ENCODE assay signal across 8 cellular contexts in the genomic region with DNA sequence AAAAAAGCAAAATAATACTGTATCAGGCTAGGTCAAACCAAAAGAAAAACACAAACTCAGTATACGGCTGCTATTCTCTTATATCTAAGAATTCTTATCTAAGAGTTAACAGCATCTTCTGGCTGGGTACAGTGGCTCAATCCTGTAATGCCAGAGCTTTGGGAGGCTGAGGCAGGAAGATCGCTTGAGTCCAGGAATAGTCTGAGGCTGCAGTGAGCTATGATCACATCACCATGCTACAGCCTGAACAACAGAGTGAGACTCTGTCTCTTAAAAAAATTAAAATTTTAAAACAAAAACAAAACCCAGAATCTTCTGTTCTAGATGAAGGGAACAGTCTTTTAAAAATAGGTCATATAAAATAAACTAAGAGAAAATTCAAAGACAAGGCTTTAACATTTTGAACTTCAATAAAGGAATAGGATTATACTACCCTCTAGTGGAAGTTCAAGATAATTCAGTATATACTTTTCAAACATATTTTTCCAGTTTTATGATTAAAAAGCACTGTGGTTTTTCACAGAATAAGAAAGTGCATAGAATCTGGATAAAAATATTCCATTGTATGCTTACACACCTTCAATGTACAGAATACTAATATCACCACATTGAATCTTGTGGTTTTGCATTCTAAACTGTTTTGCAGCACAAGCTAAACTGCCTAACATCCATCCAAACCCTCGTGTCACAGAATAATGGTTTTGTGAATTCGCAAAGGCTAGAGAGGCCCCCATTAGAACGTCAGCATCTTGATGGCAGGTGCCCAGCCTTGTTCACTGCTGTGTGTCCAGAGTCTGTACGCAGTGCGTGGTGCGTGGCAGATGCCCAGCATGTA. TPM values are rescaled to one million over a fixed set of nuclear protein-coding genes. Genes with fewer than 3 reads are reported as not detected.
DNase-seq lines count a peak whose midpoint lies in the region; ATAC-seq and TF ChIP-seq lines count a peak whose summit lies in the region.

No MANE protein-coding gene starts in this region.

- H3K9me3 ChIP-seq in OCI-LY7 (ENCODE audit: low read length) = no peaks in the 10 kb centered on the region
- H3K9me3 ChIP-seq in endocrine pancreas (ENCODE audit: control insufficient read depth, low read length) = no peaks in the 10 kb centered on the region
- no peaks in the 10 kb centered on the region for H3K9me3 ChIP-seq in ovary

- no peak overlapping the region for H3K4me3 Mint-ChIP-seq in activated T-cell treated with anti-CD3 and anti-CD28 coated beads, Interleukin-2, amount 50 U/mL, for 4 hours

- H3K9me3 Mint-ChIP-seq in activated T-cell treated with anti-CD3 and anti-CD28 coated beads, Interleukin-2, amount 50 U/mL, for 4 hours = no peaks in the 10 kb centered on the region

- H3K9ac ChIP-seq in endocrine pancreas (ENCODE audit: control insufficient read depth, insufficient read depth, low read length) = peak overlapping the region; percentile 19

- H3K4me1 Mint-ChIP-seq in activated T-cell treated with anti-CD3 and anti-CD28 coated beads, Interleukin-2, amount 50 U/mL, for 4 hours (ENCODE audit: low read depth) = peaks cover 40% of the 10 kb centered on the region

- H3K36me3 Mint-ChIP-seq in activated T-cell treated with anti-CD3 and anti-CD28 coated beads, Interleukin-2, amount 50 U/mL, for 4 hours (ENCODE audit: insufficient read depth) = peaks cover 15% of the 10 kb centered on the region

- H2AFZ ChIP-seq in OCI-LY7 (ENCODE audit: low read length) = no peak overlapping the region

- 65 to 70% (median 70%) methylated on average over 8 of the region's 8 CpGs for WGBS in ovary, 3 donors

- H3K4me3 ChIP-seq in OCI-LY7 (ENCODE audit: low read depth, low read length, poor library complexity, severe bottlenecking) (no peak overlapping the region), endocrine pancreas (ENCODE audit: control insufficient read depth, insufficient read depth, low read length) (no peak overlapping the region), ovary (no peak overlapping the region)

- TF ChIP-seq CTCF in OCI-LY7 (conservative IDR thresholded peaks at IDR 0.05; ENCODE audit: low read length) = peak; percentile 89
- TF ChIP-seq CTCF in ovary (IDR thresholded peaks at IDR 0.05) = peak; percentile 33 to 48 (median 43)

- H3K4me1 ChIP-seq in OCI-LY7 (ENCODE audit: insufficient read depth, low read length, poor library complexity, severe bottlenecking) (no peaks in the 10 kb centered on the region), endocrine pancreas (ENCODE audit: control insufficient read depth, insufficient read depth, low read length) (peaks cover 47% of the 10 kb centered on the region), ovary (ENCODE audit: insufficient read depth) (peaks cover 5% of the 10 kb centered on the region)

- no peak for TF ChIP-seq EP300 in ovary (IDR thresholded peaks at IDR 0.05)

- H3K36me3 ChIP-seq in OCI-LY7 (ENCODE audit: insufficient read depth, low read length) (peaks cover 11% of the 10 kb centered on the region), endocrine pancreas (ENCODE audit: control insufficient read depth, insufficient read depth, low read length) (no peaks in the 10 kb centered on the region), ovary (no peaks in the 10 kb centered on the region)

- DNase-seq in activated T-cell treated with anti-CD3 and anti-CD28 coated beads, Interleukin-2, amount 50 U/mL, for 4 hours = no peak
- no peak for DNase-seq in activated T-cell treated with anti-CD3 and anti-CD28 coated beads, Interleukin-2, amount 50 U/mL, for 48 hours
- DNase-seq in OCI-LY7 (ENCODE audit: low spot score) (peak; percentile 37), ovary (peak in 2 of 5 donors; percentile 27 to 42), OCI-M2 (lab: John Stamatoyannopoulos, UW; ENCODE audit: unreplicated experiment) (no peak), AG08396 (ENCODE audit: low spot score) (no peak)

- H3K27ac ChIP-seq in OCI-LY7 (ENCODE audit: low read depth, low read length, poor library complexity, severe bottlenecking) (no peak overlapping the region), ovary (no peak overlapping the region)

- H3K79me2 ChIP-seq in OCI-LY7 (ENCODE audit: insufficient read depth, low read depth, low read length) = no peaks in the 10 kb centered on the region

- ATAC-seq in activated T-cell treated with anti-CD3 and anti-CD28 coated beads, Interleukin-2, amount 50 U/mL, for 4 hours = peak; percentile 13 to 23
- ATAC-seq in HG03460 (IDR thresholded peaks at IDR 0.05; ENCODE audit: unreplicated experiment) = no peak

- POLR2A ChIA-PET in OCI-LY7 (lab: Charles Lee) = no interaction called here

- BruUV-seq in OCI-LY7 (replicated peaks; lab: Mats Ljungman, UMichigan) = no TSS peak

- H3K27me3 ChIP-seq in endocrine pancreas (ENCODE audit: control insufficient read depth, insufficient read depth, low read length) (no peaks in the 10 kb centered on the region), ovary (no peaks in the 10 kb centered on the region)

- no peak overlapping the region for H3K4me2 ChIP-seq in OCI-LY7 (ENCODE audit: low read length)

- TF ChIP-seq POLR2A in ovary (IDR thresholded peaks at IDR 0.05) = no peak

- H4K20me1 ChIP-seq in OCI-LY7 (ENCODE audit: insufficient read depth, low read length) = no peaks in the 10 kb centered on the region

- intact Hi-C loops in OCI-LY7 (cut with micrococcal nuclease; ENCODE audit: unreplicated experiment) = loop anchor here (5.0 kb wide), 1 partner anchor 106 kb away; no protein-coding TSS in a partner anchor
- intact Hi-C loops in ovary (cut with DNase I) = loop anchor here in 1 of 4 donors (10.0 kb wide), 2 partner anchors 109 to 1419 kb away; no protein-coding TSS in a partner anchor

- no peaks in the 10 kb centered on the region for H3K27me3 Mint-ChIP-seq in activated T-cell treated with anti-CD3 and anti-CD28 coated beads, Interleukin-2, amount 50 U/mL, for 4 hours (ENCODE audit: low read depth)

- H3K9me2 ChIP-seq in OCI-LY7 (ENCODE audit: insufficient read depth, low read length) = no peaks in the 10 kb centered on the region

- CTCF ChIA-PET in OCI-LY7 (lab: Charles Lee; ENCODE audit: unreplicated experiment) = no interaction called here

RNA-seq across cellular contexts. Expression of gene DTNBP1, which starts 39.3 kb away (rescaled TPM):
- total RNA-seq in activated T-cell treated with anti-CD3 and anti-CD28 coated beads, Interleukin-2, amount 50 U/mL, for 4 hours = 10 to 100 TPM; 17.2 to 22.0 (median 19.6) TPM
- 9.8 and 10.9 TPM in 2 replicates for total RNA-seq in OCI-LY7 (2014; rRNA removed; shearing (Covaris generic))
- 24.0 and 28.0 TPM in 2 replicates for total RNA-seq in OCI-LY7 (2022)
- total RNA-seq in ovary = 10 to 100 TPM; 11.0 to 17.2 (median 15.6) TPM
- 10 to 100 TPM; 13.0 to 21.4 TPM for polyA plus RNA-seq in ovary
